In the genomic region with DNA sequence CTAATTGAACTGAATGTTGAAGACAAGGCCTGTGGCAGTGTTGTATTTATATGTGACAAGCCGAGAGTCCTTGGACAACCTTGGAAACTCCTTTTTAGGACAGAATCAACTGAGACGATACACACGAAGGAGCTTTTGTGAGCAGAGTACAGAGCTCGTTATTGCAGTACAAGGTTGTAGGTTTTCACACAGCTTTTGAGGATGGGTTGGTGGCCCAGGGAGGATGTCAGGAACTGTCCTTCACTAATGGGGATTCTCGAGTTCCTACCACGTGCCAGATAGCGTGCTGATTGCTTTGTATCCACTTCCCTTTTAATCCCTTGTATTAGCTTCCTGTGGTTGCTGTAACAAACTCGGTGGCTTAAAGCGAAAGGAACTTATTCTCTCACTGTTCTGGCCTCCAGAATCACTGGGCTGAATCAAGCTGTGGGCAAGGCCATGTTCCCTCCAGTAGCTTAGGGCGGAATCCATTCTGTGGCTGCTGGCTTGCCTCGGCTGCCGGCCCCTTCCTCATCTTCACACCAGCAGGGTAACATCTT, we compare ENCODE assay signal across 9 cellular contexts. TPM values are rescaled to one million over a fixed set of nuclear protein-coding genes. Genes with fewer than 3 reads are reported as not detected.
DNase-seq lines count a peak whose midpoint lies in the region; ATAC-seq and TF ChIP-seq lines count a peak whose summit lies in the region.
"Had no signal": no experiment of that assay in that cellular context is flagged by ENCODE, and none has a peak within 500 bp of the region (broad histone marks: within the 10 kb centered on the region; RNA-seq: fewer than 3 reads in every experiment).

No MANE protein-coding gene starts in this region.

- no peak overlapping the region for H3K4me3 Mint-ChIP-seq in HFFc6

- H3K9me3 ChIP-seq in effector memory CD4-positive, alpha-beta T cell (ENCODE audit: control insufficient read depth, low read length) = no peaks in the 10 kb centered on the region
- H3K9me3 ChIP-seq in prostate gland = no peaks in the 10 kb centered on the region

- H3K36me3 Mint-ChIP-seq in HFFc6 (ENCODE audit: low read depth) = 0 out of 2 replicates have a peak, but pooled peaks cover 4% of the 10 kb centered on the region

- H3K4me3 ChIP-seq in effector memory CD4-positive, alpha-beta T cell (ENCODE audit: insufficient read depth, low read depth, low read length, poor library complexity, severe bottlenecking) = peak overlapping the region; percentile 19
- no peak overlapping the region for H3K4me3 ChIP-seq in prostate gland

- DNase-seq in NCI-H82 treated with DMSO at 0.1 percent for 48 hours (lab: John Stamatoyannopoulos, UW; ENCODE audit: unreplicated experiment) (peak; percentile 61), prostate gland (ENCODE audit: low spot score) (no peak), HFFc6 (no peak), occipital lobe (lab: John Stamatoyannopoulos, UW) (no peak)
- DNase-seq in effector memory CD4-positive, alpha-beta T cell = no peak
- peak; percentile 49 for DNase-seq in stimulated activated CD8-positive, alpha-beta memory T cell treated with anti-CD3 and anti-CD28 coated beads, Interleukin-4, amount 100 ng/mL, for 48 hours

- peak; percentile 40 for ATAC-seq in GM18519 (IDR thresholded peaks at IDR 0.05; ENCODE audit: low FRiP score, unreplicated experiment)
- peak; percentile 38 for ATAC-seq in HG02610 (IDR thresholded peaks at IDR 0.05; ENCODE audit: unreplicated experiment)
- ATAC-seq: Panc1 had no signal

- no peak for TF ChIP-seq POLR2A in prostate gland (IDR thresholded peaks at IDR 0.05)

- intact Hi-C loops in prostate gland (cut with DNase I) = no loop called here

- no peak for TF ChIP-seq CTCF in prostate gland (IDR thresholded peaks at IDR 0.05)
- no peak for TF ChIP-seq CTCF in HFFc6 (IDR thresholded peaks at IDR 0.05)

- no peaks in the 10 kb centered on the region for H3K27me3 ChIP-seq in effector memory CD4-positive, alpha-beta T cell (replicated peaks; ENCODE audit: control insufficient read depth, insufficient read depth, low read length, poor library complexity, severe bottlenecking)
- no peaks in the 10 kb centered on the region for H3K27me3 ChIP-seq in prostate gland (replicated peaks; ENCODE audit: insufficient read depth)

- no peak overlapping the region for H3K27ac Mint-ChIP-seq in HFFc6

- WGBS in prostate gland = 81% methylated on average over 12 of the region's 12 CpGs

- H3K4me1 ChIP-seq in effector memory CD4-positive, alpha-beta T cell (ENCODE audit: control insufficient read depth, insufficient read depth, low read length, poor library complexity, severe bottlenecking) = peaks cover 83% of the 10 kb centered on the region
- no peaks in the 10 kb centered on the region for H3K4me1 ChIP-seq in prostate gland (replicated peaks)

- peak overlapping the region; percentile 82 for H3K27ac ChIP-seq in effector memory CD4-positive, alpha-beta T cell (ENCODE audit: insufficient read depth, low read length, poor library complexity, severe bottlenecking)
- H3K27ac ChIP-seq in prostate gland = no peak overlapping the region

- no peaks in the 10 kb centered on the region for H3K9me3 Mint-ChIP-seq in HFFc6

- H3K4me1 Mint-ChIP-seq in HFFc6 (ENCODE audit: low read depth) = peaks cover 38% of the 10 kb centered on the region

- H3K27me3 Mint-ChIP-seq in HFFc6 (ENCODE audit: insufficient read depth) = peaks cover 1% of the 10 kb centered on the region; the same call in 1 of the 2 replicates

- no peaks in the 10 kb centered on the region for H3K36me3 ChIP-seq in effector memory CD4-positive, alpha-beta T cell (ENCODE audit: control insufficient read depth, insufficient read depth, low read length)
- no peaks in the 10 kb centered on the region for H3K36me3 ChIP-seq in prostate gland

RNA-seq across cellular contexts. Expression of gene INPP4A, which starts 20.2 kb away (rescaled TPM):
- total RNA-seq in prostate gland = 10 to 100 TPM; 12.9 to 49.8 TPM
- total RNA-seq in HFFc6 (2021; fragmentation: NEBNext Ultra II Directional; extraction: Animal tissue kit (Norgen Biotek cat#: 25700)) = 10 to 100 TPM; 15.8 to 19.4 (median 18.2) TPM
- 125 TPM for total RNA-seq in occipital lobe

Comparison
In these comparisons a context has a peak if more than half of its experiments do, and no peak if none do; other contexts are left out.
1. DNase-seq: peak in NCI-H82 treated with DMSO at 0.1 percent for 48 hours (single experiment) and stimulated activated CD8-positive, alpha-beta memory T cell treated with anti-CD3 and anti-CD28 coated beads, Interleukin-4, amount 100 ng/mL, for 48 hours (single experiment); none in effector memory CD4-positive, alpha-beta T cell (0 of 3), prostate gland (single experiment), HFFc6 (single experiment) and occipital lobe (single experiment).